In genomic region chr4:161936625-161937133, GRCh38 we compare ENCODE assay signal across 15 cellular contexts.
DNase-seq lines count a peak whose midpoint lies in the region; ATAC-seq, FAIRE-seq and TF ChIP-seq lines count a peak whose summit lies in the region.
"Had no signal": no experiment of that assay in that cellular context is flagged by ENCODE, and none has a peak within 500 bp of the region (broad histone marks: within the 10 kb centered on the region; RNA-seq: fewer than 3 reads in every experiment).

No MANE protein-coding gene starts in this region.

- WGBS in endodermal cell (ENCODE audit: insufficient coverage in 1 of 2, insufficient read length in 1 of 2), 2 experiments = 82% methylated on average over 1 of the region's 1 CpG; no CpG with 5 or more reads in 1 of the 2 experiments

- no peak overlapping the region for H3K9ac ChIP-seq in endodermal cell (ENCODE audit: extremely low read depth, low read length, poor library complexity, severe bottlenecking)

- H3K27me3 ChIP-seq in GM23338 (ENCODE audit: insufficient read depth) = no peaks in the 10 kb centered on the region
- H3K27me3 ChIP-seq in endodermal cell (ENCODE audit: control insufficient read depth, insufficient read depth, low read length, poor library complexity, severe bottlenecking) = no peaks in the 10 kb centered on the region
- H3K27me3 ChIP-seq: gastrocnemius medialis, ovary, Peyer's patch, stomach had no signal

- peak; percentile 28 for DNase-seq in GM23338 (ENCODE audit: low spot score)
- DNase-seq in RCC 7860 (ENCODE audit: low spot score) = peak; percentile 38
- peak; percentile 44 for DNase-seq in endodermal cell
- DNase-seq in myocyte (ENCODE audit: low read depth) = peak; percentile 54
- DNase-seq in NCI-H1105 treated with DMSO at 0.1 percent for 48 hours (lab: John Stamatoyannopoulos, UW) = no peak
- DNase-seq in activated naive CD4-positive, alpha-beta T cell treated with anti-CD3 and anti-CD28 coated beads, Interleukin-2, amount 10 ng/mL, durations not matched to agents 7 days and 5 days = no peak
- DNase-seq in superior temporal gyrus (ENCODE audit: extremely low spot score) = no peak
- DNase-seq: gastrocnemius medialis; ovary; Peyer's patch; stimulated activated CD4-positive, alpha-beta T cell treated with anti-CD3 and anti-CD28 coated beads, Interleukin-4, amount 100 ng/mL, for 24 hours; stomach; WERI-Rb-1 had no signal

- H3K27ac Mint-ChIP-seq in GM23338 (0 out of 2 replicates have a peak overlapping the region, but pooled peaks have one; percentile 28), endodermal cell (no peak overlapping the region)
- no peak overlapping the region for H3K27ac Mint-ChIP-seq in activated naive CD4-positive, alpha-beta T cell treated with anti-CD3 and anti-CD28 coated beads, Interleukin-2, amount 10 ng/mL, durations not matched to agents 7 days and 5 days

- no peak for FAIRE-seq in RCC 7860 (lab: Jason Lieb, UNC)

- H3K9me3 Mint-ChIP-seq in GM23338 (no peaks in the 10 kb centered on the region), endodermal cell (no peaks in the 10 kb centered on the region)
- peaks cover 1% of the 10 kb centered on the region for H3K9me3 Mint-ChIP-seq in activated naive CD4-positive, alpha-beta T cell treated with anti-CD3 and anti-CD28 coated beads, Interleukin-2, amount 10 ng/mL, durations not matched to agents 7 days and 5 days

- TF ChIP-seq CTCF in GM23338 (conservative IDR thresholded peaks at IDR 0.05; ENCODE audit: low read depth in 2 of 2) (no peak), endodermal cell (conservative IDR thresholded peaks at IDR 0.05) (no peak)

- H3K4me3 ChIP-seq in GM23338 = no peak overlapping the region
- no peak overlapping the region for H3K4me3 ChIP-seq in endodermal cell (ENCODE audit: low read length)
- H3K4me3 ChIP-seq: gastrocnemius medialis, lung, ovary, Peyer's patch, stomach had no signal

- H3K4me3 Mint-ChIP-seq in GM23338 = no peak overlapping the region
- no peak overlapping the region for H3K4me3 Mint-ChIP-seq in endodermal cell
- H3K4me3 Mint-ChIP-seq in activated naive CD4-positive, alpha-beta T cell treated with anti-CD3 and anti-CD28 coated beads, Interleukin-2, amount 10 ng/mL, durations not matched to agents 7 days and 5 days = no peak overlapping the region

- no peaks in the 10 kb centered on the region for H3K79me2 ChIP-seq in GM23338 (replicated peaks; ENCODE audit: insufficient read depth)

- H3K27me3 Mint-ChIP-seq in GM23338 (ENCODE audit: insufficient read depth, low read depth, poor library complexity) (no peaks in the 10 kb centered on the region), endodermal cell (ENCODE audit: insufficient read depth) (no peaks in the 10 kb centered on the region)
- H3K27me3 Mint-ChIP-seq in activated naive CD4-positive, alpha-beta T cell treated with anti-CD3 and anti-CD28 coated beads, Interleukin-2, amount 10 ng/mL, durations not matched to agents 7 days and 5 days = no peaks in the 10 kb centered on the region

- no peaks in the 10 kb centered on the region for H3K9me3 ChIP-seq in endodermal cell (ENCODE audit: control insufficient read depth, low read length)
- H3K9me3 ChIP-seq: gastrocnemius medialis, ovary, Peyer's patch, stomach had no signal

- no peaks in the 10 kb centered on the region for H3K4me1 ChIP-seq in GM23338 (ENCODE audit: insufficient read depth)
- H3K4me1 ChIP-seq in endodermal cell (ENCODE audit: control insufficient read depth, insufficient read depth, low read length) = no peaks in the 10 kb centered on the region
- H3K4me1 ChIP-seq: gastrocnemius medialis, Peyer's patch, stomach had no signal

- H3K36me3 ChIP-seq in GM23338 (ENCODE audit: insufficient read depth) = no peaks in the 10 kb centered on the region
- H3K36me3 ChIP-seq in endodermal cell (ENCODE audit: control insufficient read depth, insufficient read depth, low read length) = no peaks in the 10 kb centered on the region
- H3K36me3 ChIP-seq: gastrocnemius medialis, ovary, Peyer's patch, stomach, WERI-Rb-1 had no signal

- H3K27ac ChIP-seq in GM23338 (ENCODE audit: low read depth) (no peak overlapping the region), endodermal cell (ENCODE audit: low read depth, low read length) (no peak overlapping the region)
- H3K27ac ChIP-seq: gastrocnemius medialis, ovary, Peyer's patch, stomach, WERI-Rb-1 had no signal

- no peaks in the 10 kb centered on the region for H4K20me1 ChIP-seq in GM23338 (replicated peaks; ENCODE audit: insufficient read depth)

- ATAC-seq in GM23338 (peak; percentile 68), HG03196 (IDR thresholded peaks at IDR 0.05; ENCODE audit: unreplicated experiment) (no peak)
- ATAC-seq: gastrocnemius medialis had no signal

- H3K4me1 Mint-ChIP-seq in GM23338 (peaks cover 4% of the 10 kb centered on the region; the same call in 2 of the 3 replicates), endodermal cell (peaks cover 9% of the 10 kb centered on the region)
- no peaks in the 10 kb centered on the region for H3K4me1 Mint-ChIP-seq in activated naive CD4-positive, alpha-beta T cell treated with anti-CD3 and anti-CD28 coated beads, Interleukin-2, amount 10 ng/mL, durations not matched to agents 7 days and 5 days

- H3F3A ChIP-seq in GM23338 (replicated peaks; ENCODE audit: low read depth) = no peaks in the 10 kb centered on the region

- H3K4me2 ChIP-seq in GM23338 = no peak overlapping the region

- CTCF ChIA-PET in activated naive CD4-positive, alpha-beta T cell treated with anti-CD3 and anti-CD28 coated beads, Interleukin-2, amount 10 ng/mL, durations not matched to agents 7 days and 5 days (lab: Charles Lee) = no interaction called here

- H3K36me3 Mint-ChIP-seq in GM23338 (ENCODE audit: low read depth) (no peaks in the 10 kb centered on the region), endodermal cell (ENCODE audit: low read depth) (no peaks in the 10 kb centered on the region)
- H3K36me3 Mint-ChIP-seq in activated naive CD4-positive, alpha-beta T cell treated with anti-CD3 and anti-CD28 coated beads, Interleukin-2, amount 10 ng/mL, durations not matched to agents 7 days and 5 days = no peaks in the 10 kb centered on the region

- H2AFZ ChIP-seq in GM23338 = no peak overlapping the region

- H3K9me2 ChIP-seq in GM23338 (ENCODE audit: insufficient read depth) = no peaks in the 10 kb centered on the region

TF ChIP-seq in GM23338, 12 proteins besides CTCF, POLR2A, EP300 and RAD21 (continues in another document):
- TF ChIP-seq POLR2AphosphoS5 (IDR thresholded peaks at IDR 0.05; ENCODE audit: low read depth) (no peak), STAT1 (IDR thresholded peaks at IDR 0.05; ENCODE audit: unreplicated experiment) (no peak), ZNF114 (CRISPR knock-in tag; IDR thresholded peaks at IDR 0.05) (no peak), EZH2 (IDR thresholded peaks at IDR 0.05; ENCODE audit: low read depth, unreplicated experiment) (no peak), JUNB (IDR thresholded peaks at IDR 0.05; ENCODE audit: unreplicated experiment) (no peak), NANOG (IDR thresholded peaks at IDR 0.05; ENCODE audit: borderline replicate concordance) (no peak), EZH2phosphoT487 (IDR thresholded peaks at IDR 0.05; ENCODE audit: unreplicated experiment) (no peak), ZNF331 (CRISPR knock-in tag; IDR thresholded peaks at IDR 0.05; ENCODE audit: low read depth) (no peak), CREB1 (CRISPR knock-in tag; IDR thresholded peaks at IDR 0.05; ENCODE audit: low read depth) (no peak)

Comparison
In these comparisons a context has a peak if more than half of its experiments do, and no peak if none do; other contexts are left out.
1. DNase-seq: peak in GM23338 (single experiment), RCC 7860 (single experiment), endodermal cell (single experiment) and myocyte (single experiment); none in NCI-H1105 treated with DMSO at 0.1 percent for 48 hours (single experiment), activated naive CD4-positive, alpha-beta T cell treated with anti-CD3 and anti-CD28 coated beads, Interleukin-2, amount 10 ng/mL, durations not matched to agents 7 days and 5 days (single experiment) and superior temporal gyrus (single experiment).